In the genomic region with DNA sequence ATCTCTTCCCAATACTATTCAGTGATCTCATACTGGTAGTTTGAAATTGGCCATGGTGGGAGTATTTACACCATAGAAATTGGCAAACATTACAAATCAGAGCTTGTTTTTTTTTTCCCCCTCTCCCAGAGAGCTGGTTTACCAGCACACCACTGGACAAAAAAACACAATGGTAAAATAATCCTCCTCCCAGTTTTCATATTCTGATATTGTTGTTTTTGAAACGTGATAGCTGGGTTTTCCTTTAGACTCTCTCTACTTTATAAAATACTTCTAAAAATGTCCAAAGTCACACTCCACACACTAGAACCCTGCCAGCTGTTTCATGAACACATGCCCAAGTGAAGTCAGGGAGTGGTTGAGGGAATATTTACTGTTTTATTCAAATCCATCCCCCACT, we compare ENCODE assay signal across 19 cellular contexts.
DNase-seq lines count a peak whose midpoint lies in the region; ATAC-seq and TF ChIP-seq lines count a peak whose summit lies in the region.
"Had no signal": no experiment of that assay in that cellular context is flagged by ENCODE, and none has a peak within 500 bp of the region (broad histone marks: within the 10 kb centered on the region; RNA-seq: fewer than 3 reads in every experiment).

No MANE protein-coding gene starts in this region.

- no peak for TF ChIP-seq POLR2A in uterus (IDR thresholded peaks at IDR 0.05)

- H3K27ac Mint-ChIP-seq in effector memory CD8-positive, alpha-beta T cell, result no peak overlapping the region
- H3K27ac Mint-ChIP-seq: B cell; CD4-positive, alpha-beta T cell; CD8-positive, alpha-beta T cell had no signal

- H3K4me3 Mint-ChIP-seq in effector memory CD8-positive, alpha-beta T cell, result no peak overlapping the region
- H3K4me3 Mint-ChIP-seq: B cell; CD4-positive, alpha-beta T cell; CD8-positive, alpha-beta T cell had no signal

- H3K4me3 ChIP-seq in osteoblast (ENCODE audit: insufficient read depth, low read length) (no peak overlapping the region), uterus (no peak overlapping the region)
- H3K4me3 ChIP-seq: BLaER1 treated with 17β-estradiol and CSF1 and Interleukin-3, amounts not matched to agents 10 nM and 100 nM had no signal

- no peaks in the 10 kb centered on the region for H3K36me3 ChIP-seq in osteoblast (ENCODE audit: insufficient read depth, low read length)
- H3K36me3 ChIP-seq in uterus, result no peaks in the 10 kb centered on the region
- H3K36me3 ChIP-seq: BLaER1 treated with 17β-estradiol and CSF1 and Interleukin-3, amounts not matched to agents 10 nM and 100 nM had no signal

- no peaks in the 10 kb centered on the region for H3K27me3 ChIP-seq in osteoblast (ENCODE audit: insufficient read depth, low read length)
- no peaks in the 10 kb centered on the region for H3K27me3 ChIP-seq in uterus
- H3K27me3 ChIP-seq: BLaER1 treated with 17β-estradiol and CSF1 and Interleukin-3, amounts not matched to agents 10 nM and 100 nM had no signal

- ATAC-seq in effector memory CD8-positive, alpha-beta T cell (replicated peaks), result no peak
- ATAC-seq in HG03460 (IDR thresholded peaks at IDR 0.05; ENCODE audit: unreplicated experiment), result no peak
- ATAC-seq: CD8-positive, alpha-beta T cell had no signal

- TF ChIP-seq CTCF in osteoblast (IDR thresholded peaks at IDR 0.05; ENCODE audit: extremely low read depth, low read depth, low read length), result no peak
- TF ChIP-seq CTCF in uterus (IDR thresholded peaks at IDR 0.05), result no peak

- H3K9me3 ChIP-seq in osteoblast (ENCODE audit: low read depth, low read length) (no peaks in the 10 kb centered on the region), uterus (no peaks in the 10 kb centered on the region)
- H3K9me3 ChIP-seq: Caco-2 had no signal

- H3K79me2 ChIP-seq in osteoblast (ENCODE audit: insufficient read depth, low read length), result no peaks in the 10 kb centered on the region

- DNase-seq in LHCN-M2 (ENCODE audit: low read depth) (peak; percentile 71), myocyte (ENCODE audit: low read depth) (peak; percentile 50), osteoblast (ENCODE audit: insufficient read length, low spot score, missing footprints) (no peak), uterus (no peak), islet precursor cell (no peak)
- DNase-seq in effector memory CD8-positive, alpha-beta T cell, result no peak
- DNase-seq in activated CD4-positive, alpha-beta T cell treated with anti-CD3 and anti-CD28 coated beads for 4 hours, result no peak
- DNase-seq: 8988T; AML-193; Caco-2; Calu3; CD4-positive, alpha-beta T cell; CD8-positive, alpha-beta T cell; DMS79 treated with DMSO at 0.1 percent for 48 hours; GF-D8 had no signal

- intact Hi-C loops in uterus (cut with DNase I; ENCODE audit: low total_unique reads), result no loop called here

- H3K27ac ChIP-seq in osteoblast (ENCODE audit: low read depth, low read length), result no peak overlapping the region
- peak overlapping the region; percentile 74 to 80 for H3K27ac ChIP-seq in uterus
- H3K27ac ChIP-seq: BLaER1 treated with 17β-estradiol and CSF1 and Interleukin-3, amounts not matched to agents 10 nM and 100 nM; C4-2B had no signal

- no peaks in the 10 kb centered on the region for H4K20me1 ChIP-seq in osteoblast (ENCODE audit: insufficient read depth, low read length)
- H4K20me1 ChIP-seq: BLaER1 treated with 17β-estradiol and CSF1 and Interleukin-3, amounts not matched to agents 10 nM and 100 nM had no signal

- no peaks in the 10 kb centered on the region for H3K4me1 Mint-ChIP-seq in effector memory CD8-positive, alpha-beta T cell (ENCODE audit: low read depth in 2 of 2)
- H3K4me1 Mint-ChIP-seq: B cell had no signal

- H3K9me3 Mint-ChIP-seq in effector memory CD8-positive, alpha-beta T cell, result no peaks in the 10 kb centered on the region

- no peaks in the 10 kb centered on the region for H3K4me1 ChIP-seq in osteoblast (ENCODE audit: insufficient read depth, low read length)
- peaks cover 0 to 15% of the 10 kb centered on the region in 2 donors for H3K4me1 ChIP-seq in uterus
- H3K4me1 ChIP-seq: BLaER1 treated with 17β-estradiol and CSF1 and Interleukin-3, amounts not matched to agents 10 nM and 100 nM; Caco-2 had no signal

- H3K27me3 Mint-ChIP-seq in effector memory CD8-positive, alpha-beta T cell, result peaks cover 0 to 18% of the 10 kb centered on the region in 2 donors
- H3K27me3 Mint-ChIP-seq: B cell had no signal

- H3K4me2 ChIP-seq in osteoblast (ENCODE audit: insufficient read depth, low read length), result no peak overlapping the region
- H3K4me2 ChIP-seq: BLaER1 treated with 17β-estradiol and CSF1 and Interleukin-3, amounts not matched to agents 10 nM and 100 nM had no signal

- H3K36me3 Mint-ChIP-seq in effector memory CD8-positive, alpha-beta T cell (ENCODE audit: insufficient read depth), result no peaks in the 10 kb centered on the region
- H3K36me3 Mint-ChIP-seq: CD8-positive, alpha-beta T cell had no signal

- H2AFZ ChIP-seq in osteoblast (ENCODE audit: low read length), result peak overlapping the region; percentile 45

Comparison
In these comparisons a context has a peak if more than half of its experiments do, and no peak if none do; other contexts are left out.
1. DNase-seq: peak in LHCN-M2 (single experiment) and myocyte (single experiment); none in osteoblast (single experiment), uterus (0 of 2), islet precursor cell (single experiment), effector memory CD8-positive, alpha-beta T cell (0 of 3) and activated CD4-positive, alpha-beta T cell treated with anti-CD3 and anti-CD28 coated beads for 4 hours (0 of 2).